In genomic region chr10:110528998-110529524, GRCh38 we compare ENCODE assay signal across 8 cellular contexts. TPM values are rescaled to one million over a fixed set of nuclear protein-coding genes. Genes with fewer than 3 reads are reported as not detected.
A peak's percentile ranks its signal among the peaks of the same experiment; 100 is the strongest.
DNase-seq lines count a peak whose midpoint lies in the region; ATAC-seq and TF ChIP-seq lines count a peak whose summit lies in the region.
"Not testable (repeated sequence)": the region's sequence is repeated elsewhere in the genome, so short reads cannot be mapped to it uniquely, and the experiment has no call there.

No MANE protein-coding gene starts in this region.

- H3K4me1 Mint-ChIP-seq in activated T-helper 17 cell treated with anti-CD3 and anti-CD28 coated beads, Interleukin-2, amount 50 U/mL, for 72 hours: peaks cover 28% of the 10 kb centered on the region
- H3K4me1 Mint-ChIP-seq in stimulated activated effector memory CD8-positive, alpha-beta T cell treated with anti-CD3 and anti-CD28 coated beads, Interleukin-12 subunit alpha, Interleukin-12 subunit beta, amount 100 ng/mL, for 72 hours: peaks cover 74% of the 10 kb centered on the region

- not testable (repeated sequence) for H3K27me3 Mint-ChIP-seq in activated T-helper 17 cell treated with anti-CD3 and anti-CD28 coated beads, Interleukin-2, amount 50 U/mL, for 72 hours

- not testable (repeated sequence) for H3K4me3 ChIP-seq in GM12864 (ENCODE audit: low read depth, low read length)

- not testable (repeated sequence) for H3K36me3 Mint-ChIP-seq in activated T-helper 17 cell treated with anti-CD3 and anti-CD28 coated beads, Interleukin-2, amount 50 U/mL, for 72 hours (ENCODE audit: low read depth)
- peaks cover 32% of the 10 kb centered on the region for H3K36me3 Mint-ChIP-seq in stimulated activated effector memory CD8-positive, alpha-beta T cell treated with anti-CD3 and anti-CD28 coated beads, Interleukin-12 subunit alpha, Interleukin-12 subunit beta, amount 100 ng/mL, for 72 hours

- H3K9me3 Mint-ChIP-seq in activated T-helper 17 cell treated with anti-CD3 and anti-CD28 coated beads, Interleukin-2, amount 50 U/mL, for 72 hours; stimulated activated effector memory CD8-positive, alpha-beta T cell treated with anti-CD3 and anti-CD28 coated beads, Interleukin-12 subunit alpha, Interleukin-12 subunit beta, amount 100 ng/mL, for 72 hours: not testable (repeated sequence)

- DNase-seq in GM12864 (ENCODE audit: low read depth) (peak; percentile 74), RKO (ENCODE audit: low spot score) (peak; percentile 88)
- DNase-seq in epithelial cell of prostate (ENCODE audit: low read depth, low spot score): not testable (repeated sequence)
- DNase-seq in stimulated activated effector memory CD8-positive, alpha-beta T cell treated with anti-CD3 and anti-CD28 coated beads, Interleukin-12 subunit alpha, Interleukin-12 subunit beta, amount 100 ng/mL, for 72 hours (ENCODE audit: low spot score in 2 of 2): peak in 1 of 2 donors; percentile 67

- ATAC-seq in GM19372 (IDR thresholded peaks at IDR 0.05; ENCODE audit: low read depth, unreplicated experiment) (peak; percentile 79), HG02571 (IDR thresholded peaks at IDR 0.05; ENCODE audit: unreplicated experiment) (peak; percentile 84), HG03280 (IDR thresholded peaks at IDR 0.05; ENCODE audit: unreplicated experiment) (peak; percentile 73)
- ATAC-seq in activated T-helper 17 cell treated with anti-CD3 and anti-CD28 coated beads, Interleukin-2, amount 50 U/mL, for 72 hours (replicated peaks): peak; percentile 88
- peak; percentile 92 for ATAC-seq in stimulated activated effector memory CD8-positive, alpha-beta T cell treated with anti-CD3 and anti-CD28 coated beads, Interleukin-12 subunit alpha, Interleukin-12 subunit beta, amount 100 ng/mL, for 72 hours

- H3K4me3 Mint-ChIP-seq in activated T-helper 17 cell treated with anti-CD3 and anti-CD28 coated beads, Interleukin-2, amount 50 U/mL, for 72 hours: peak overlapping the region; percentile 64
- peak overlapping the region; percentile 58 for H3K4me3 Mint-ChIP-seq in stimulated activated effector memory CD8-positive, alpha-beta T cell treated with anti-CD3 and anti-CD28 coated beads, Interleukin-12 subunit alpha, Interleukin-12 subunit beta, amount 100 ng/mL, for 72 hours

- peak overlapping the region; percentile 64 for H3K27ac ChIP-seq in epithelial cell of prostate

- H3K27ac Mint-ChIP-seq in activated T-helper 17 cell treated with anti-CD3 and anti-CD28 coated beads, Interleukin-2, amount 50 U/mL, for 72 hours: peak overlapping the region; percentile 53
- peak overlapping the region; percentile 4 for H3K27ac Mint-ChIP-seq in stimulated activated effector memory CD8-positive, alpha-beta T cell treated with anti-CD3 and anti-CD28 coated beads, Interleukin-12 subunit alpha, Interleukin-12 subunit beta, amount 100 ng/mL, for 72 hours

- not testable (repeated sequence) for TF ChIP-seq CTCF in GM12864 (IDR thresholded peaks at IDR 0.05; ENCODE audit: low read depth, low read length, missing control alignments)

RNA-seq across cellular contexts. Expression of gene DUSP5, which starts 31.4 kb away (rescaled TPM):
- total RNA-seq in activated T-helper 17 cell treated with anti-CD3 and anti-CD28 coated beads, Interleukin-2, amount 50 U/mL, for 72 hours: 100 to 1,000 TPM in 1 of 2 donors, 10 to 100 TPM in 1; 43.2 to 107 TPM

RNA-seq across cellular contexts. Expression of gene SMC3, which starts 38.4 kb away (rescaled TPM):
- 10 to 100 TPM; 74.0 to 77.3 TPM for total RNA-seq in activated T-helper 17 cell treated with anti-CD3 and anti-CD28 coated beads, Interleukin-2, amount 50 U/mL, for 72 hours
